In genomic region chr7:5309146-5309545, GRCh38 we compare ENCODE assay signal across 26 cellular contexts.
"Had no signal": no experiment of that assay in that cellular context is flagged by ENCODE, and none has a peak within 500 bp of the region (broad histone marks: within the 10 kb centered on the region; RNA-seq: fewer than 3 reads in every experiment).

No MANE protein-coding gene starts in this region.

- H3K27me3 ChIP-seq: esophagus squamous epithelium, gastrocnemius medialis, heart right ventricle, left lung had no signal

- H3K4me3 ChIP-seq: coronary artery, esophagus squamous epithelium, gastrocnemius medialis, heart right ventricle, left lung, lower lobe of right lung, mucosa of descending colon had no signal

- H3K27ac Mint-ChIP-seq: effector memory CD8-positive, alpha-beta T cell had no signal

- H3K4me1 Mint-ChIP-seq: endodermal cell, mesothelial cell of epicardium had no signal

- H3K27ac ChIP-seq: coronary artery, epithelial cell of prostate, esophagus squamous epithelium, gastrocnemius medialis, heart right ventricle, left lung, lower lobe of right lung had no signal

- ATAC-seq: effector memory CD8-positive, alpha-beta T cell; gastrocnemius medialis; heart right ventricle; left cardiac atrium; left lung; left ventricle myocardium superior; lower lobe of right lung had no signal

- H3K4me3 Mint-ChIP-seq: effector memory CD8-positive, alpha-beta T cell; endodermal cell; mesothelial cell of epicardium had no signal

- H3K4me1 ChIP-seq: esophagus squamous epithelium, gastrocnemius medialis, heart right ventricle, left lung, lower lobe of right lung had no signal

- FAIRE-seq: colon, endometrium, islet of Langerhans, keratinocyte had no signal

- DNase-seq: dermis blood vessel endothelial cell; effector CD8-positive, alpha-beta T cell; effector memory CD8-positive, alpha-beta T cell; endodermal cell; erythroblast; esophagus squamous epithelium; foreskin fibroblast; foreskin melanocyte; gastrocnemius medialis; glutamatergic neuron; head of caudate nucleus; heart right ventricle; hippocampal formation; left cardiac atrium; left lung; left ventricle myocardium superior; lower lobe of right lung; mesenchymal stem cell; mucosa of descending colon had no signal

- H3K9me3 Mint-ChIP-seq: effector memory CD8-positive, alpha-beta T cell; endodermal cell; mesothelial cell of epicardium had no signal

- H3K9me3 ChIP-seq: esophagus squamous epithelium, gastrocnemius medialis, heart right ventricle, left lung, lower lobe of right lung, mucosa of descending colon had no signal

- H3K27me3 Mint-ChIP-seq: effector memory CD8-positive, alpha-beta T cell had no signal
